ENCODE assay signal across 11 cellular contexts in genomic region chr19:52691737-52692136, GRCh38. TPM values are rescaled to one million over a fixed set of nuclear protein-coding genes. Genes with fewer than 3 reads are reported as not detected.
DNase-seq lines count a peak whose midpoint lies in the region; ATAC-seq, FAIRE-seq and TF ChIP-seq lines count a peak whose summit lies in the region.
"Had no signal": no experiment of that assay in that cellular context is flagged by ENCODE, and none has a peak within 500 bp of the region (broad histone marks: within the 10 kb centered on the region; RNA-seq: fewer than 3 reads in every experiment).

No MANE protein-coding gene starts in this region.

- peaks cover 9% of the 10 kb centered on the region for H3K79me2 ChIP-seq in HepG2 (ENCODE audit: insufficient read depth, low read length)

- peak overlapping the region in 3 of 11 experiments; percentile 78 to 85 (median 84); a peak in 4 of 22 replicates for H3K27ac ChIP-seq in BLaER1 treated with 17β-estradiol and CSF1 and Interleukin-3, amounts not matched to agents 10 nM and 100 nM
- H3K27ac ChIP-seq in WERI-Rb-1 (peak overlapping the region; percentile 94), mesodermal cell (ENCODE audit: low read depth, low read length, severe bottlenecking) (peak overlapping the region; percentile 95), HepG2 (ENCODE audit: extremely low read length, insufficient read depth, low read length) (no peak overlapping the region)

- DNase-seq in WERI-Rb-1 = peak; percentile 72
- DNase-seq in MG63 = no peak
- no peak for DNase-seq in HepG2 (ENCODE audit: low spot score)
- DNase-seq: Calu3; NK-92 treated with Interleukin-12 subunit alpha and Interleukin-12 subunit beta, amount 100 ng/mL, for 24 hours had no signal

- H3K4me1 ChIP-seq in BLaER1 treated with 17β-estradiol and CSF1 and Interleukin-3, amounts not matched to agents 10 nM and 100 nM = peaks cover 23 to 32% (median 29%) of the 10 kb centered on the region in 10 experiments
- H3K4me1 ChIP-seq in ES-I3 (ENCODE audit: insufficient read depth, low read length) (peaks cover 3% of the 10 kb centered on the region; the same call in 1 of the 2 replicates), mesodermal cell (ENCODE audit: control insufficient read depth, insufficient read depth, low read length, poor library complexity, severe bottlenecking) (peaks cover 25% of the 10 kb centered on the region), HepG2 (ENCODE audit: insufficient read depth, low read length) (peaks cover 24% of the 10 kb centered on the region)

- 0 out of 22 replicates have a peak, but pooled peaks cover 0 to 8% (median 0%) of the 10 kb centered on the region in 11 experiments for H4K20me1 ChIP-seq in BLaER1 treated with 17β-estradiol and CSF1 and Interleukin-3, amounts not matched to agents 10 nM and 100 nM
- H4K20me1 ChIP-seq in HepG2 (ENCODE audit: insufficient read depth, low read length) = no peaks in the 10 kb centered on the region

- peak overlapping the region in 3 of 11 experiments; percentile 76 to 92 (median 84); a peak in 4 of 22 replicates for H3K9ac ChIP-seq in BLaER1 treated with 17β-estradiol and CSF1 and Interleukin-3, amounts not matched to agents 10 nM and 100 nM
- peak overlapping the region; percentile 97; the same call in 1 of the 2 replicates for H3K9ac ChIP-seq in ES-I3 (ENCODE audit: low read depth, low read length)
- H3K9ac ChIP-seq in HepG2 (ENCODE audit: insufficient read depth, low read depth, low read length) = no peak overlapping the region

- H3K4me2 ChIP-seq in BLaER1 treated with 17β-estradiol and CSF1 and Interleukin-3, amounts not matched to agents 10 nM and 100 nM = peak overlapping the region; percentile 84 to 99 (median 94)
- H3K4me2 ChIP-seq in HepG2 (ENCODE audit: low read depth, low read length) = no peak overlapping the region

- TF ChIP-seq CTCF in WERI-Rb-1 (IDR thresholded peaks at IDR 0.05; ENCODE audit: low read depth, low read length) (no peak), HepG2 (CRISPR knock-in tag; IDR thresholded peaks at IDR 0.05) (no peak)

- peak overlapping the region in 7 of 10 experiments; percentile 69 to 87 (median 79); a peak in 8 of 20 replicates for H3K4me3 ChIP-seq in BLaER1 treated with 17β-estradiol and CSF1 and Interleukin-3, amounts not matched to agents 10 nM and 100 nM
- H3K4me3 ChIP-seq in WERI-Rb-1 (ENCODE audit: low read depth, low read length) (peak overlapping the region; percentile 70), mesodermal cell (ENCODE audit: extremely low read depth, insufficient read depth, low read length, poor library complexity, severe bottlenecking) (no peak overlapping the region), MG63 (no peak overlapping the region), HepG2 (replicated peaks in 1 of 3; ENCODE audit: insufficient read depth in 1 of 3, low read depth in 2 of 3, low read length in 3 of 3) (no peak overlapping the region)

- in situ Hi-C loops in HepG2 (cut with HindIII; ENCODE audit: extremely low pct_ligation_motif_present, low pct_unique_long_range_greater_than_20kb) = loop anchor here (5.0 kb wide), 1 partner anchor 676 kb away; the partner anchor contains the start of gene ZNF525

- no peak for TF ChIP-seq RAD21 in HepG2 (CRISPR knock-in tag; IDR thresholded peaks at IDR 0.05)

- H3K27me3 ChIP-seq in BLaER1 treated with 17β-estradiol and CSF1 and Interleukin-3, amounts not matched to agents 10 nM and 100 nM = no peaks in the 10 kb centered on the region
- H3K27me3 ChIP-seq in WERI-Rb-1 (ENCODE audit: insufficient read depth, low read depth, severe bottlenecking) (no peaks in the 10 kb centered on the region), MG63 (no peaks in the 10 kb centered on the region), HepG2 (ENCODE audit: control insufficient read depth in 1 of 2, insufficient read depth in 2 of 2, low read length in 2 of 2) (no peaks in the 10 kb centered on the region)

- no peak for TF ChIP-seq POLR2A in HepG2 (IDR thresholded peaks at IDR 0.05; ENCODE audit: insufficient read depth in 1 of 2, low read depth in 2 of 2, low read length in 2 of 2)

- POLR2A ChIA-PET in HepG2 (lab: Yijun Ruan, JAX) = no interaction called here

- H3K9me3 ChIP-seq in BLaER1 treated with 17β-estradiol and CSF1 and Interleukin-3, amounts not matched to agents 10 nM and 100 nM (replicated peaks in 1 of 11) = peaks cover 9 to 34% (median 18%) of the 10 kb centered on the region in 11 experiments; a peak in 15 of 22 replicates
- H3K9me3 ChIP-seq in ES-I3 (ENCODE audit: control insufficient read depth, insufficient read depth, low read length) = no peaks in the 10 kb centered on the region
- peaks cover 2% of the 10 kb centered on the region for H3K9me3 ChIP-seq in WERI-Rb-1 (ENCODE audit: severe bottlenecking)
- H3K9me3 ChIP-seq in mesodermal cell (ENCODE audit: control insufficient read depth, low read length) = no peaks in the 10 kb centered on the region
- peaks cover 7% of the 10 kb centered on the region for H3K9me3 ChIP-seq in MG63
- peaks cover 17% of the 10 kb centered on the region for H3K9me3 ChIP-seq in HepG2 (ENCODE audit: low read length)

- H3K36me3 ChIP-seq in BLaER1 treated with 17β-estradiol and CSF1 and Interleukin-3, amounts not matched to agents 10 nM and 100 nM = peaks cover 0 to 11% (median 7%) of the 10 kb centered on the region in 11 experiments; a peak in 7 of 22 replicates
- H3K36me3 ChIP-seq in ES-I3 (ENCODE audit: insufficient read depth, low read length) = no peaks in the 10 kb centered on the region
- H3K36me3 ChIP-seq in WERI-Rb-1 = peaks cover 12% of the 10 kb centered on the region
- peaks cover 11% of the 10 kb centered on the region for H3K36me3 ChIP-seq in mesodermal cell (ENCODE audit: control insufficient read depth, insufficient read depth, low read length)
- peaks cover 13% of the 10 kb centered on the region for H3K36me3 ChIP-seq in MG63
- no peaks in the 10 kb centered on the region for H3K36me3 ChIP-seq in HepG2 (replicated peaks in 1 of 2; ENCODE audit: control insufficient read depth in 1 of 2, insufficient read depth in 2 of 2, low read length in 2 of 2)

- H2AFZ ChIP-seq in HepG2 (ENCODE audit: low read length) = no peak overlapping the region

- no peak for FAIRE-seq in HepG2 (lab: Jason Lieb, UNC)
- FAIRE-seq: bronchial epithelial cell had no signal

- intact Hi-C loops in HepG2 (cut with micrococcal nuclease; ENCODE audit: unreplicated experiment) = no loop called here

- ATAC-seq in GM18867 (IDR thresholded peaks at IDR 0.05; ENCODE audit: unreplicated experiment) (no peak), GM19397 (IDR thresholded peaks at IDR 0.05; ENCODE audit: unreplicated experiment) (no peak), HepG2 (no peak)

- TF ChIP-seq EP300 in HepG2 (IDR thresholded peaks at IDR 0.05; ENCODE audit: low read depth in 2 of 2, low read length in 2 of 2) (no peak), HepG2 (CRISPR knock-in tag; IDR thresholded peaks at IDR 0.05; ENCODE audit: borderline replicate concordance) (no peak)

- CTCF ChIA-PET in HepG2 (lab: Yijun Ruan, JAX; ENCODE audit: low intra/inter-chr PET ratio, low total read pairs) = no interaction called here

- no TSS peak for BruUV-seq in HepG2 (replicated peaks; lab: Mats Ljungman, UMichigan)

- no CpG with 5 or more reads among the region's 2 CpGs for WGBS in mesodermal cell (ENCODE audit: insufficient coverage in 2 of 2), 2 experiments
- WGBS in HepG2 (ENCODE audit: low lambda C conversion rate) = 21% methylated on average over 2 of the region's 2 CpGs

RNA-seq across cellular contexts. Expression of gene ZNF611, which starts 43.1 kb away (rescaled TPM):
- polyA plus RNA-seq in mesodermal cell (2013, experiment 1 of 2) = 15.5 TPM
- 18.1 TPM for polyA plus RNA-seq in mesodermal cell (2013, experiment 2 of 2)
- total RNA-seq in MG63 (2014; rRNA removed; shearing (Covaris generic); ENCODE audit: low replicate concordance) = 5.3 and 5.5 TPM in 2 replicates
- total RNA-seq in HepG2 (2016; rRNA removed; fragmentation: Illumina TruSeq; extraction: Trizol) = 4.1 and 9.9 TPM in 2 replicates
- 1.0 and 1.1 TPM in 2 replicates for total RNA-seq in HepG2 (2016; cell fraction: cytosol; rRNA removed; fragmentation: Illumina TruSeq; extraction: Trizol; ENCODE audit: low read depth)
- 3.9 and 8.0 TPM in 2 replicates for total RNA-seq in HepG2 (2016; cell fraction: insoluble cytoplasmic fraction; rRNA removed; fragmentation: Illumina TruSeq; extraction: Trizol)
- total RNA-seq in HepG2 (2016; cell fraction: membrane; rRNA removed; fragmentation: Illumina TruSeq; extraction: Trizol) = 2.4 and 2.8 TPM in 2 replicates
- 4.7 and 9.1 TPM in 2 replicates for total RNA-seq in HepG2 (2016; cell fraction: nucleus; rRNA removed; fragmentation: Illumina TruSeq; extraction: Trizol)
- polyA plus RNA-seq in HepG2 (2011; rRNA removed) = 2.4 and 2.7 TPM in 2 replicates
- polyA plus RNA-seq in HepG2 (2011; cell fraction: cytosol; rRNA removed) = 0.85 and 1.1 TPM in 2 replicates
- 3.3 and 3.7 TPM in 2 replicates for polyA plus RNA-seq in HepG2 (2011; cell fraction: nucleus; rRNA removed)
- 1.9 and 2.3 TPM in 2 replicates for polyA plus RNA-seq in HepG2 (2012)
- polyA plus RNA-seq in HepG2 (2016; cell fraction: cytosol; fragmentation: Illumina TruSeq; extraction: Trizol; ENCODE audit: low read depth) = 0.26 and 0.36 TPM in 2 replicates
- 2.4 and 2.5 TPM in 2 replicates for polyA plus RNA-seq in HepG2 (2016; cell fraction: insoluble cytoplasmic fraction; fragmentation: Illumina TruSeq; extraction: Trizol; ENCODE audit: low read depth)
- 0.32 and 0.36 TPM in 2 replicates for polyA plus RNA-seq in HepG2 (2016; cell fraction: membrane; fragmentation: Illumina TruSeq; extraction: Trizol; ENCODE audit: low read depth)
- 4.7 and 7.1 TPM in 2 replicates for polyA plus RNA-seq in HepG2 (2016; cell fraction: nucleus; fragmentation: Illumina TruSeq; extraction: Trizol; ENCODE audit: insufficient read depth, low read depth)
- 3.2 and 3.8 TPM in 2 replicates for polyA minus RNA-seq in HepG2 (2011; rRNA and poly(A)+ RNA removed; ENCODE audit: low replicate concordance)
- polyA minus RNA-seq in HepG2 (2011; cell fraction: cytosol; rRNA and poly(A)+ RNA removed) = 6.6 and 6.9 TPM in 2 replicates
- polyA minus RNA-seq in HepG2 (2011; cell fraction: nucleus; rRNA and poly(A)+ RNA removed) = 10.9 and 13.2 TPM in 2 replicates

RNA-seq across cellular contexts. Expression of gene ZNF83, which starts 53.6 kb away (rescaled TPM):
- 72.5 TPM for polyA plus RNA-seq in mesodermal cell (2013, experiment 1 of 2)
- polyA plus RNA-seq in mesodermal cell (2013, experiment 2 of 2) = 86.4 TPM
- total RNA-seq in MG63 (2014; rRNA removed; shearing (Covaris generic); ENCODE audit: low replicate concordance) = 18.5 and 29.2 TPM in 2 replicates
- 20.4 and 22.6 TPM in 2 replicates for total RNA-seq in HepG2 (2016; rRNA removed; fragmentation: Illumina TruSeq; extraction: Trizol)
- 4.3 and 4.8 TPM in 2 replicates for total RNA-seq in HepG2 (2016; cell fraction: cytosol; rRNA removed; fragmentation: Illumina TruSeq; extraction: Trizol; ENCODE audit: low read depth)
- 20.9 and 22.4 TPM in 2 replicates for total RNA-seq in HepG2 (2016; cell fraction: insoluble cytoplasmic fraction; rRNA removed; fragmentation: Illumina TruSeq; extraction: Trizol)
- 9.3 and 10.7 TPM in 2 replicates for total RNA-seq in HepG2 (2016; cell fraction: membrane; rRNA removed; fragmentation: Illumina TruSeq; extraction: Trizol)
- 25.6 and 27.8 TPM in 2 replicates for total RNA-seq in HepG2 (2016; cell fraction: nucleus; rRNA removed; fragmentation: Illumina TruSeq; extraction: Trizol)
- polyA plus RNA-seq in HepG2 (2011; rRNA removed) = 44.5 and 50.9 TPM in 2 replicates
- polyA plus RNA-seq in HepG2 (2011; cell fraction: cytosol; rRNA removed) = 8.0 and 11.6 TPM in 2 replicates
- polyA plus RNA-seq in HepG2 (2011; cell fraction: nucleus; rRNA removed) = 97.9 and 148 TPM in 2 replicates
- 26.3 and 27.9 TPM in 2 replicates for polyA plus RNA-seq in HepG2 (2012)
- polyA plus RNA-seq in HepG2 (2016; cell fraction: cytosol; fragmentation: Illumina TruSeq; extraction: Trizol; ENCODE audit: low read depth) = 2.3 and 2.4 TPM in 2 replicates
- 9.9 and 12.3 TPM in 2 replicates for polyA plus RNA-seq in HepG2 (2016; cell fraction: insoluble cytoplasmic fraction; fragmentation: Illumina TruSeq; extraction: Trizol; ENCODE audit: low read depth)
- 3.5 and 3.6 TPM in 2 replicates for polyA plus RNA-seq in HepG2 (2016; cell fraction: membrane; fragmentation: Illumina TruSeq; extraction: Trizol; ENCODE audit: low read depth)
- polyA plus RNA-seq in HepG2 (2016; cell fraction: nucleus; fragmentation: Illumina TruSeq; extraction: Trizol; ENCODE audit: insufficient read depth, low read depth) = 47.1 and 50.1 TPM in 2 replicates
- 14.7 and 15.8 TPM in 2 replicates for polyA minus RNA-seq in HepG2 (2011; rRNA and poly(A)+ RNA removed; ENCODE audit: low replicate concordance)
- 10.5 and 14.5 TPM in 2 replicates for polyA minus RNA-seq in HepG2 (2011; cell fraction: cytosol; rRNA and poly(A)+ RNA removed)
- 101 and 177 TPM in 2 replicates for polyA minus RNA-seq in HepG2 (2011; cell fraction: nucleus; rRNA and poly(A)+ RNA removed)

Comparison
In these comparisons a context has a peak if more than half of its experiments do, and no peak if none do; other contexts are left out.
1. H3K4me3 ChIP-seq: peak in BLaER1 treated with 17β-estradiol and CSF1 and Interleukin-3, amounts not matched to agents 10 nM and 100 nM (7 of 10) and WERI-Rb-1 (single experiment); none in mesodermal cell (single experiment), MG63 (single experiment) and HepG2 (0 of 3).